17 cellular contexts compared by ENCODE assay signal in the genomic region with DNA sequence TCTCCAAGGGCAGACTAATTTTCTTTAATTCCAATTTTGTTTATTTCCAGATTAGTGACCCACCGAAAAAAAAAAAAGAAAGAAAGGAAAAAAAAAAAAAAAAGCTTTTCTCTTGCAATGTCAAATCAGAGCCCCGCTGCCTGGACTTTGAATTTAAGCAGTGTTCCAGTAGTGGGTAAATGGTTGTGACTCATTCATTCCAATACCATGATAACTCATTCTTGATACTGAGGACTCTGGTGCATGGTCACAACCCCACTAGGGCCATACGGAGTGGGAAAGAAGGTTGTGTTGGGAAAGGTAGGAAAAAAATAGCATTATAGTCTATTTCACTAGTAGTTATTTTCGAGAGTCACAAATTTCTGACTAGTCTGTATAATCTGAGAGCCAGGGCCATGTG. TPM values are rescaled to one million over a fixed set of nuclear protein-coding genes. Genes with fewer than 3 reads are reported as not detected.
DNase-seq lines count a peak whose midpoint lies in the region; ATAC-seq and TF ChIP-seq lines count a peak whose summit lies in the region.
"Had no signal": no experiment of that assay in that cellular context is flagged by ENCODE, and none has a peak within 500 bp of the region (broad histone marks: within the 10 kb centered on the region; RNA-seq: fewer than 3 reads in every experiment).

No MANE protein-coding gene starts in this region.

- TF ChIP-seq CTCF in RWPE2 (IDR thresholded peaks at IDR 0.05; ENCODE audit: poor library complexity, severe bottlenecking) (no peak), osteoblast (IDR thresholded peaks at IDR 0.05; ENCODE audit: extremely low read depth, low read depth, low read length) (no peak), upper lobe of left lung (IDR thresholded peaks at IDR 0.05) (no peak), left ventricle myocardium inferior (IDR thresholded peaks at IDR 0.05; ENCODE audit: borderline replicate concordance) (no peak)

- ATAC-seq in RWPE2 (ENCODE audit: low read depth) (peak; percentile 83), upper lobe of left lung (ENCODE audit: low FRiP score in 2 of 2) (no peak), GM18517 (IDR thresholded peaks at IDR 0.05; ENCODE audit: unreplicated experiment) (no peak), GM19455 (IDR thresholded peaks at IDR 0.05; ENCODE audit: unreplicated experiment) (no peak)
- ATAC-seq: left lobe of liver; stimulated activated naive B cell treated with anti-CD40 and anti-IgM and Interleukin-4, amounts not matched to agents 10 μg/mL and 1 μg/mL and 100 μg/mL, for 72 hours had no signal

- H4K20me1 ChIP-seq in osteoblast (ENCODE audit: insufficient read depth, low read length): no peaks in the 10 kb centered on the region

- H3K27me3 ChIP-seq in RWPE2 (ENCODE audit: insufficient read depth, poor library complexity, severe bottlenecking): no peaks in the 10 kb centered on the region
- H3K27me3 ChIP-seq in osteoblast (ENCODE audit: insufficient read depth, low read length): no peaks in the 10 kb centered on the region
- no peaks in the 10 kb centered on the region for H3K27me3 ChIP-seq in upper lobe of left lung
- no peaks in the 10 kb centered on the region for H3K27me3 ChIP-seq in left ventricle myocardium inferior (ENCODE audit: low read depth)
- H3K27me3 ChIP-seq: adrenal gland, right atrium auricular region had no signal

- 86 to 89% methylated on average over 4 of the region's 4 CpGs for WGBS in upper lobe of left lung, 2 donors

- H3K79me2 ChIP-seq in osteoblast (ENCODE audit: insufficient read depth, low read length): no peaks in the 10 kb centered on the region

- H3K4me2 ChIP-seq in osteoblast (ENCODE audit: insufficient read depth, low read length): peak overlapping the region; percentile 25

- intact Hi-C loops in left ventricle myocardium inferior (cut with micrococcal nuclease): no loop called here

- H3K9me3 ChIP-seq in RWPE2 (ENCODE audit: severe bottlenecking) (no peaks in the 10 kb centered on the region), osteoblast (ENCODE audit: low read depth, low read length) (no peaks in the 10 kb centered on the region), upper lobe of left lung (no peaks in the 10 kb centered on the region), left ventricle myocardium inferior (replicated peaks) (peaks cover 14% of the 10 kb centered on the region)
- H3K9me3 ChIP-seq: adrenal gland had no signal

- TF ChIP-seq POLR2A in upper lobe of left lung (IDR thresholded peaks at IDR 0.05): no peak

- no peaks in the 10 kb centered on the region for H3K36me3 ChIP-seq in RWPE2 (ENCODE audit: low read depth)
- H3K36me3 ChIP-seq in osteoblast (ENCODE audit: insufficient read depth, low read length): no peaks in the 10 kb centered on the region
- no peaks in the 10 kb centered on the region for H3K36me3 ChIP-seq in upper lobe of left lung
- no peaks in the 10 kb centered on the region for H3K36me3 ChIP-seq in left ventricle myocardium inferior
- H3K36me3 ChIP-seq: adrenal gland, right atrium auricular region had no signal

- H3K4me3 ChIP-seq in RWPE2 (ENCODE audit: severe bottlenecking) (no peak overlapping the region), osteoblast (ENCODE audit: insufficient read depth, low read length) (no peak overlapping the region), upper lobe of left lung (no peak overlapping the region), left ventricle myocardium inferior (no peak overlapping the region)
- H3K4me3 ChIP-seq: adrenal gland, right atrium auricular region had no signal

- H3K27ac ChIP-seq in RWPE2 (ENCODE audit: poor library complexity, severe bottlenecking) (peak overlapping the region; percentile 23), osteoblast (ENCODE audit: low read depth, low read length) (peak overlapping the region; percentile 53), upper lobe of left lung (no peak overlapping the region), left ventricle myocardium inferior (replicated peaks) (no peak overlapping the region)
- H3K27ac ChIP-seq: adrenal gland, right atrium auricular region had no signal

- DNase-seq in GM03348 (ENCODE audit: low spot score) (peak; percentile 55), RWPE2 (ENCODE audit: low spot score) (no peak), fibroblast of gingiva (ENCODE audit: low read depth) (peak; percentile 34), osteoblast (ENCODE audit: insufficient read length, low spot score, missing footprints) (peak; percentile 48), upper lobe of left lung (no peak), left ventricle myocardium inferior (no peak)
- DNase-seq: activated CD4-positive, alpha-beta T cell treated with anti-CD3 and anti-CD28 coated beads, Interleukin-2, amount 50 U/mL, for 1 hour; activated T-cell treated with anti-CD3 and anti-CD28 coated beads, Interleukin-2, amount 50 U/mL, for 48 hours; adrenal gland; CD4-positive, alpha-beta memory T cell; GDM1; NCI-H187 treated with DMSO at 0.1 percent for 48 hours; stimulated activated naive B cell treated with anti-CD40 and anti-IgM and Interleukin-4, amounts not matched to agents 10 μg/mL and 1 μg/mL and 100 μg/mL, for 72 hours had no signal

- peaks cover 6% of the 10 kb centered on the region for H3K4me1 ChIP-seq in RWPE2 (ENCODE audit: insufficient read depth, poor library complexity, severe bottlenecking)
- peaks cover 27% of the 10 kb centered on the region for H3K4me1 ChIP-seq in osteoblast (ENCODE audit: insufficient read depth, low read length)
- no peaks in the 10 kb centered on the region for H3K4me1 ChIP-seq in upper lobe of left lung
- H3K4me1 ChIP-seq in left ventricle myocardium inferior: no peaks in the 10 kb centered on the region
- H3K4me1 ChIP-seq: adrenal gland, right atrium auricular region had no signal

- TF ChIP-seq EP300 in upper lobe of left lung (IDR thresholded peaks at IDR 0.05): no peak

- H2AFZ ChIP-seq in osteoblast (ENCODE audit: low read length): no peak overlapping the region

RNA-seq across cellular contexts. Expression of a gene that starts 59.1 kb away (rescaled TPM):
- total RNA-seq in osteoblast (311 and 720 TPM in 2 replicates), upper lobe of left lung (100 to 1,000 TPM in 3 of 6 donors, 10 to 100 TPM in 3; 22.0 to 209 (median 115) TPM), left ventricle myocardium inferior (16.4 TPM)
- total RNA-seq: CD4-positive, alpha-beta memory T cell had no signal

Comparison
In these comparisons a context has a peak if more than half of its experiments do, and no peak if none do; other contexts are left out.
1. DNase-seq: peak in GM03348 (single experiment), fibroblast of gingiva (single experiment) and osteoblast (single experiment); none in RWPE2 (single experiment), upper lobe of left lung (0 of 2) and left ventricle myocardium inferior (single experiment).
2. H3K27ac ChIP-seq: peak in RWPE2 (single experiment) and osteoblast (single experiment); none in upper lobe of left lung (0 of 4) and left ventricle myocardium inferior (single experiment).